8 cellular contexts compared by ENCODE assay signal in genomic region chr20:47785900-47786762, GRCh38. TPM values are rescaled to one million over a fixed set of nuclear protein-coding genes. Genes with fewer than 3 reads are reported as not detected.
DNase-seq lines count a peak whose midpoint lies in the region; ATAC-seq and TF ChIP-seq lines count a peak whose summit lies in the region.

No MANE protein-coding gene starts in this region.

- DNase-seq in ELF-1 (ENCODE audit: low read depth, low spot score) (peak; percentile 87), KBM-7 (peak; percentile 25), UCSD-AML1 (lab: John Stamatoyannopoulos, UW; ENCODE audit: unreplicated experiment) (peak; percentile 39), mesothelial cell of epicardium (ENCODE audit: low spot score in 2 of 2, unreplicated experiment in 2 of 2) (peak; percentile 56 to 75)
- DNase-seq in activated CD4-positive, CD25-positive, alpha-beta regulatory T cell treated with anti-CD3 and anti-CD28 coated beads, Interleukin-2, amount 50 U/mL, for 72 hours: no peak

- no peaks in the 10 kb centered on the region for H3K36me3 Mint-ChIP-seq in mesothelial cell of epicardium

- ATAC-seq in esophagus mucosa (peak; percentile 57), HG02885 (IDR thresholded peaks at IDR 0.05; ENCODE audit: poor library complexity, unreplicated experiment) (no peak)

- H3K4me3 Mint-ChIP-seq in mesothelial cell of epicardium: peak overlapping the region; percentile 90

- peaks cover 2% of the 10 kb centered on the region for H3K9me3 ChIP-seq in thymus (ENCODE audit: control insufficient read depth)

- H3K27ac ChIP-seq in thymus (ENCODE audit: low read depth): peak overlapping the region; percentile 25

- peaks cover 46% of the 10 kb centered on the region for H3K27me3 ChIP-seq in thymus (ENCODE audit: control insufficient read depth, insufficient read depth)

- in situ Hi-C loops in KBM-7 (cut with MboI; ENCODE audit: low pct_unique_long_range_greater_than_20kb, low sequenced_read_pairs): no loop called here

- no peaks in the 10 kb centered on the region for H3K4me1 ChIP-seq in thymus (ENCODE audit: control insufficient read depth, insufficient read depth, low read length)

- H3K36me3 ChIP-seq in thymus (ENCODE audit: control insufficient read depth, insufficient read depth): no peaks in the 10 kb centered on the region

- peaks cover 64% of the 10 kb centered on the region for H3K4me1 Mint-ChIP-seq in mesothelial cell of epicardium

- TF ChIP-seq CTCF in mesothelial cell of epicardium (IDR thresholded peaks at IDR 0.05; ENCODE audit: unreplicated experiment): peak; percentile 30

- H3K27me3 Mint-ChIP-seq in mesothelial cell of epicardium (ENCODE audit: low read depth): peaks cover 13% of the 10 kb centered on the region

- H3K27ac Mint-ChIP-seq in mesothelial cell of epicardium: peak overlapping the region; percentile 97

- H3K9me3 Mint-ChIP-seq in mesothelial cell of epicardium: no peaks in the 10 kb centered on the region

- WGBS in thymus: 2% methylated on average over 77 of the region's 77 CpGs

- H3K4me3 ChIP-seq in thymus (ENCODE audit: low read length): peak overlapping the region; percentile 41

RNA-seq across cellular contexts. Expression of gene SULF2, which starts 0.8 kb away (rescaled TPM):
- 26.4 TPM for total RNA-seq in esophagus mucosa
- total RNA-seq in mesothelial cell of epicardium: 65.2 to 77.0 TPM (median 65.2 TPM) in 3 replicates
- polyA plus RNA-seq in thymus: 94.0 TPM
